In genomic region chr3:124688580-124689454, GRCh38 we compare ENCODE assay signal across 7 cellular contexts. TPM values are rescaled to one million over a fixed set of nuclear protein-coding genes. Genes with fewer than 3 reads are reported as not detected.
A peak's percentile ranks its signal among the peaks of the same experiment; 100 is the strongest.
DNase-seq lines count a peak whose midpoint lies in the region; ATAC-seq, FAIRE-seq and TF ChIP-seq lines count a peak whose summit lies in the region.

No MANE protein-coding gene starts in this region.

- H3K27me3 ChIP-seq in gastroesophageal sphincter (no peaks in the 10 kb centered on the region), pancreas (no peaks in the 10 kb centered on the region), tibial nerve (no peaks in the 10 kb centered on the region)

- WGBS in gastroesophageal sphincter (ENCODE audit: low coverage in 1 of 2), 2 donors, result 15 to 30% methylated on average over 11 of the region's 11 CpGs
- WGBS in pancreas, 2 donors, result 11 to 14% methylated on average over 11 of the region's 11 CpGs
- 19 to 20% methylated on average over 11 of the region's 11 CpGs for WGBS in tibial nerve, 2 donors

- in situ Hi-C loops in SK-MEL-5 (cut with HindIII; ENCODE audit: low pct_unique_long_range_greater_than_20kb, low sequenced_read_pairs), result no loop called here

- ATAC-seq in gastroesophageal sphincter, result peak; percentile 85
- ATAC-seq in pancreas, result peak; percentile 89 to 99 (median 98)

- intact Hi-C loops in pancreas (cut with DNase I), result loop anchor here (2.0 to 10.0 kb wide), 3 partner anchors 122 to 124 kb away; no protein-coding TSS in a partner anchor

- TF ChIP-seq CTCF in GM12873 (IDR thresholded peaks at IDR 0.05; ENCODE audit: insufficient read depth, low read depth, low read length, missing control alignments) (peak; percentile 83), LNCAP (IDR thresholded peaks at IDR 0.05) (peak; percentile 88), gastroesophageal sphincter (IDR thresholded peaks at IDR 0.05) (peak; percentile 73 to 86 (median 80)), pancreas (IDR thresholded peaks at IDR 0.05) (peak; percentile 72 to 88 (median 81)), tibial nerve (IDR thresholded peaks at IDR 0.05) (peak; percentile 59 to 78 (median 69))

- TF ChIP-seq POLR2A in gastroesophageal sphincter (IDR thresholded peaks at IDR 0.05) (no peak), tibial nerve (IDR thresholded peaks at IDR 0.05) (no peak)

- H3K9me3 ChIP-seq in gastroesophageal sphincter (no peaks in the 10 kb centered on the region), pancreas (no peaks in the 10 kb centered on the region), tibial nerve (no peaks in the 10 kb centered on the region)

- no peak for FAIRE-seq in pancreas (lab: Jason Lieb, UNC)

- TF ChIP-seq EP300 in gastroesophageal sphincter (IDR thresholded peaks at IDR 0.05) (no peak), tibial nerve (IDR thresholded peaks at IDR 0.05) (no peak)

- H3K4me1 ChIP-seq in gastroesophageal sphincter (peaks cover 0 to 8% (median 0%) of the 10 kb centered on the region in 3 donors), pancreas (peaks cover 0 to 3% (median 0%) of the 10 kb centered on the region in 3 donors), tibial nerve (peaks cover 0 to 9% (median 0%) of the 10 kb centered on the region in 4 donors)

- DNase-seq in SK-MEL-5 (ENCODE audit: low read depth, low spot score) (peak; percentile 83), pancreas (peak; percentile 77 to 90 (median 83)), tibial nerve (ENCODE audit: low spot score in 2 of 2) (peak; percentile 30 to 67)
- peak; percentile 88 for DNase-seq in activated effector memory CD4-positive, alpha-beta T cell treated with anti-CD3 and anti-CD28 coated beads, Interleukin-2, amount 50 U/mL, for 16 hours

- H3K4me3 ChIP-seq in gastroesophageal sphincter (no peak overlapping the region), pancreas (no peak overlapping the region), tibial nerve (no peak overlapping the region)

- no peaks in the 10 kb centered on the region for H3K36me3 ChIP-seq in gastroesophageal sphincter
- H3K36me3 ChIP-seq in pancreas, result no peaks in the 10 kb centered on the region
- H3K36me3 ChIP-seq in tibial nerve, result no peaks in the 10 kb centered on the region

- H3K27ac ChIP-seq in gastroesophageal sphincter (no peak overlapping the region), pancreas (no peak overlapping the region), tibial nerve (no peak overlapping the region)

RNA-seq across cellular contexts. Expression of gene UMPS, which starts 41.4 kb away (rescaled TPM):
- 34.9 and 37.3 TPM in 2 replicates for total RNA-seq in SK-MEL-5 (2014; rRNA removed; shearing (Covaris generic))
- 26.2 and 30.0 TPM in 2 replicates for polyA plus RNA-seq in SK-MEL-5 (2015; cell fraction: cytosol; rRNA removed)
- polyA plus RNA-seq in SK-MEL-5 (2015; cell fraction: nucleus; rRNA removed), result 19.0 and 31.4 TPM in 2 replicates
- total RNA-seq in gastroesophageal sphincter (10 to 100 TPM; 18.5 to 24.3 (median 20.7) TPM), pancreas (10 to 100 TPM; 10.6 to 20.1 (median 14.6) TPM), tibial nerve (10 to 100 TPM; 11.0 to 34.5 (median 16.2) TPM)
- 10 to 100 TPM in 1 of 2 donors, 1 to 10 TPM in 1; 6.6 to 10.3 TPM for polyA plus RNA-seq in pancreas
